1 cellular context compared by ENCODE assay signal in the genomic region with DNA sequence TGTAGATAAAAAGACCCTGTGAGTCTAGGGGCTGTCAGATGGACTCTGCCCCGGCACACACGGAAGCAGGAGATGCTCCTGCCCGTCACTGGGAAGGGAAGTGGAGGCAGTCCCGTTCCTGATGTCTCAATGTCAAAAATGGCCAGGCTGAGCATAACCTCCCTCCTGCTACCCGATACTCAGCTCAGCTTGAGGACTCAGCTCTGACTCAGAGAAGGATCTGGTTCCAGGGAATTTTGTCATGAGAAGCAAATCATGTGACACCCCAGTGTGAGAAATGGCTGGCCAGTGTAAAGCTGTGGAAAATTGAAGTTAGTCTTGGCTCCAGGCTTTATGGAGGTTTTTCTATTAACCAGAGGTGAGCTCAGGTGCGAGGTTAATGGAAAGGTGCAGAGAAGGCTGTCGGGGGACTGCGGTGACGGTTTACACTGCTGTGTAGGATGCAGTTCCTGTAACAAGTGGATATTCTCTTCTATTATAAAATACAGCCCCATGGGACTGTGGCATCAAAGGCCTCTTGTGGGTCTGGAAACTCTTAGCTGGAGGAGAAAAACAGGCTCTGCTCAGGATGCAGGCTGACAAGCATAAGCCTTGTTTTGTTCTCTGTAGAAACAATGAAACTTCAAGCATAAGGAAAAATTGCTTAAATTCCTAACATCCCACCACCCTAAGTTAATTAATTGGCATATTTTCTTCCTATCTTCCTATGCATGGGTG.
TF ChIP-seq lines count a peak whose summit lies in the region.

No MANE protein-coding gene starts in this region.

TF ChIP-seq in K562, 482 proteins besides CTCF, POLR2A, EP300 and RAD21 (continued from another document):
- TF ChIP-seq JUND (IDR thresholded peaks at IDR 0.05; ENCODE audit: borderline replicate concordance, low read depth, low read length) (0 out of 2 replicates have a peak, but pooled peaks have one; percentile 34), JUND (tag; IDR thresholded peaks at IDR 0.05; ENCODE audit: borderline replicate concordance, low read depth, low read length) (no peak), FOXK2 (conservative IDR thresholded peaks at IDR 0.05 in 1 of 2, IDR thresholded peaks at IDR 0.05 in 1 of 2; ENCODE audit: low read depth in 2 of 2) (0 out of 4 replicates have a peak, but pooled peaks of 1 of the 2 experiments have one; percentile 3), MTA1 (IDR thresholded peaks at IDR 0.05; ENCODE audit: borderline replicate concordance) (no peak), ZFP30 (CRISPR knock-in tag; IDR thresholded peaks at IDR 0.05; ENCODE audit: borderline replicate concordance) (no peak), FIP1L1 (IDR thresholded peaks at IDR 0.05; ENCODE audit: low read depth, low read length, poor library complexity, severe bottlenecking) (no peak), TAF1 (IDR thresholded peaks at IDR 0.05; ENCODE audit: control insufficient read depth, extremely low read depth, insufficient read depth, low read length, severe bottlenecking) (no peak), ZNF75A (CRISPR knock-in tag; IDR thresholded peaks at IDR 0.05) (no peak), RAD51 (IDR thresholded peaks at IDR 0.05; ENCODE audit: borderline replicate concordance, low read depth) (peak; percentile 67), L3MBTL2 (IDR thresholded peaks at IDR 0.05) (peak; percentile 57), NFRKB (IDR thresholded peaks at IDR 0.05; ENCODE audit: low read depth) (peak; percentile 53; the same call in 1 of the 2 replicates), FOSL1 (tag; conservative IDR thresholded peaks at IDR 0.05) (peak; percentile 81), RFX1 (IDR thresholded peaks at IDR 0.05) (no peak), TOE1 (IDR thresholded peaks at IDR 0.05; ENCODE audit: borderline replicate concordance) (peak; percentile 84; the same call in 1 of the 2 replicates), TOE1 (CRISPR knock-in tag; IDR thresholded peaks at IDR 0.05; ENCODE audit: borderline replicate concordance, low read depth) (no peak), TRIM24 (IDR thresholded peaks at IDR 0.05) (0 out of 4 replicates have a peak, but pooled peaks of 1 of the 2 experiments have one; percentile 8), YY1 (IDR thresholded peaks at IDR 0.05; ENCODE audit: borderline replicate concordance in 1 of 3, control insufficient read depth in 1 of 3, extremely low read depth in 1 of 3, insufficient read depth in 3 of 3, insufficient read length in 1 of 3, insufficient replicate concordance in 2 of 3, low read depth in 1 of 3, low read length in 2 of 3) (peak in 1 of 3 experiments; percentile 46)
- TF ChIP-seq, protein P1, sequence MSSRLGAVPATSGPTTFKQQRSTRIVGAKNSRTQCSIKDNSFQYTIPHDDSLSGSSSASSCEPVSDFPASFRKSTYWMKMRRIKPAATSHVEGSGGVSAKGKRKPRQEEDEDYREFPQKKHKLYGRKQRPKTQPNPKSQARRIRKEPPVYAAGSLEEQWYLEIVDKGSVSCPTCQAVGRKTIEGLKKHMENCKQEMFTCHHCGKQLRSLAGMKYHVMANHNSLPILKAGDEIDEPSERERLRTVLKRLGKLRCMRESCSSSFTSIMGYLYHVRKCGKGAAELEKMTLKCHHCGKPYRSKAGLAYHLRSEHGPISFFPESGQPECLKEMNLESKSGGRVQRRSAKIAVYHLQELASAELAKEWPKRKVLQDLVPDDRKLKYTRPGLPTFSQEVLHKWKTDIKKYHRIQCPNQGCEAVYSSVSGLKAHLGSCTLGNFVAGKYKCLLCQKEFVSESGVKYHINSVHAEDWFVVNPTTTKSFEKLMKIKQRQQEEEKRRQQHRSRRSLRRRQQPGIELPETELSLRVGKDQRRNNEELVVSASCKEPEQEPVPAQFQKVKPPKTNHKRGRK (tag; IDR thresholded peaks at IDR 0.05): no peak
- TF ChIP-seq, protein P2, sequence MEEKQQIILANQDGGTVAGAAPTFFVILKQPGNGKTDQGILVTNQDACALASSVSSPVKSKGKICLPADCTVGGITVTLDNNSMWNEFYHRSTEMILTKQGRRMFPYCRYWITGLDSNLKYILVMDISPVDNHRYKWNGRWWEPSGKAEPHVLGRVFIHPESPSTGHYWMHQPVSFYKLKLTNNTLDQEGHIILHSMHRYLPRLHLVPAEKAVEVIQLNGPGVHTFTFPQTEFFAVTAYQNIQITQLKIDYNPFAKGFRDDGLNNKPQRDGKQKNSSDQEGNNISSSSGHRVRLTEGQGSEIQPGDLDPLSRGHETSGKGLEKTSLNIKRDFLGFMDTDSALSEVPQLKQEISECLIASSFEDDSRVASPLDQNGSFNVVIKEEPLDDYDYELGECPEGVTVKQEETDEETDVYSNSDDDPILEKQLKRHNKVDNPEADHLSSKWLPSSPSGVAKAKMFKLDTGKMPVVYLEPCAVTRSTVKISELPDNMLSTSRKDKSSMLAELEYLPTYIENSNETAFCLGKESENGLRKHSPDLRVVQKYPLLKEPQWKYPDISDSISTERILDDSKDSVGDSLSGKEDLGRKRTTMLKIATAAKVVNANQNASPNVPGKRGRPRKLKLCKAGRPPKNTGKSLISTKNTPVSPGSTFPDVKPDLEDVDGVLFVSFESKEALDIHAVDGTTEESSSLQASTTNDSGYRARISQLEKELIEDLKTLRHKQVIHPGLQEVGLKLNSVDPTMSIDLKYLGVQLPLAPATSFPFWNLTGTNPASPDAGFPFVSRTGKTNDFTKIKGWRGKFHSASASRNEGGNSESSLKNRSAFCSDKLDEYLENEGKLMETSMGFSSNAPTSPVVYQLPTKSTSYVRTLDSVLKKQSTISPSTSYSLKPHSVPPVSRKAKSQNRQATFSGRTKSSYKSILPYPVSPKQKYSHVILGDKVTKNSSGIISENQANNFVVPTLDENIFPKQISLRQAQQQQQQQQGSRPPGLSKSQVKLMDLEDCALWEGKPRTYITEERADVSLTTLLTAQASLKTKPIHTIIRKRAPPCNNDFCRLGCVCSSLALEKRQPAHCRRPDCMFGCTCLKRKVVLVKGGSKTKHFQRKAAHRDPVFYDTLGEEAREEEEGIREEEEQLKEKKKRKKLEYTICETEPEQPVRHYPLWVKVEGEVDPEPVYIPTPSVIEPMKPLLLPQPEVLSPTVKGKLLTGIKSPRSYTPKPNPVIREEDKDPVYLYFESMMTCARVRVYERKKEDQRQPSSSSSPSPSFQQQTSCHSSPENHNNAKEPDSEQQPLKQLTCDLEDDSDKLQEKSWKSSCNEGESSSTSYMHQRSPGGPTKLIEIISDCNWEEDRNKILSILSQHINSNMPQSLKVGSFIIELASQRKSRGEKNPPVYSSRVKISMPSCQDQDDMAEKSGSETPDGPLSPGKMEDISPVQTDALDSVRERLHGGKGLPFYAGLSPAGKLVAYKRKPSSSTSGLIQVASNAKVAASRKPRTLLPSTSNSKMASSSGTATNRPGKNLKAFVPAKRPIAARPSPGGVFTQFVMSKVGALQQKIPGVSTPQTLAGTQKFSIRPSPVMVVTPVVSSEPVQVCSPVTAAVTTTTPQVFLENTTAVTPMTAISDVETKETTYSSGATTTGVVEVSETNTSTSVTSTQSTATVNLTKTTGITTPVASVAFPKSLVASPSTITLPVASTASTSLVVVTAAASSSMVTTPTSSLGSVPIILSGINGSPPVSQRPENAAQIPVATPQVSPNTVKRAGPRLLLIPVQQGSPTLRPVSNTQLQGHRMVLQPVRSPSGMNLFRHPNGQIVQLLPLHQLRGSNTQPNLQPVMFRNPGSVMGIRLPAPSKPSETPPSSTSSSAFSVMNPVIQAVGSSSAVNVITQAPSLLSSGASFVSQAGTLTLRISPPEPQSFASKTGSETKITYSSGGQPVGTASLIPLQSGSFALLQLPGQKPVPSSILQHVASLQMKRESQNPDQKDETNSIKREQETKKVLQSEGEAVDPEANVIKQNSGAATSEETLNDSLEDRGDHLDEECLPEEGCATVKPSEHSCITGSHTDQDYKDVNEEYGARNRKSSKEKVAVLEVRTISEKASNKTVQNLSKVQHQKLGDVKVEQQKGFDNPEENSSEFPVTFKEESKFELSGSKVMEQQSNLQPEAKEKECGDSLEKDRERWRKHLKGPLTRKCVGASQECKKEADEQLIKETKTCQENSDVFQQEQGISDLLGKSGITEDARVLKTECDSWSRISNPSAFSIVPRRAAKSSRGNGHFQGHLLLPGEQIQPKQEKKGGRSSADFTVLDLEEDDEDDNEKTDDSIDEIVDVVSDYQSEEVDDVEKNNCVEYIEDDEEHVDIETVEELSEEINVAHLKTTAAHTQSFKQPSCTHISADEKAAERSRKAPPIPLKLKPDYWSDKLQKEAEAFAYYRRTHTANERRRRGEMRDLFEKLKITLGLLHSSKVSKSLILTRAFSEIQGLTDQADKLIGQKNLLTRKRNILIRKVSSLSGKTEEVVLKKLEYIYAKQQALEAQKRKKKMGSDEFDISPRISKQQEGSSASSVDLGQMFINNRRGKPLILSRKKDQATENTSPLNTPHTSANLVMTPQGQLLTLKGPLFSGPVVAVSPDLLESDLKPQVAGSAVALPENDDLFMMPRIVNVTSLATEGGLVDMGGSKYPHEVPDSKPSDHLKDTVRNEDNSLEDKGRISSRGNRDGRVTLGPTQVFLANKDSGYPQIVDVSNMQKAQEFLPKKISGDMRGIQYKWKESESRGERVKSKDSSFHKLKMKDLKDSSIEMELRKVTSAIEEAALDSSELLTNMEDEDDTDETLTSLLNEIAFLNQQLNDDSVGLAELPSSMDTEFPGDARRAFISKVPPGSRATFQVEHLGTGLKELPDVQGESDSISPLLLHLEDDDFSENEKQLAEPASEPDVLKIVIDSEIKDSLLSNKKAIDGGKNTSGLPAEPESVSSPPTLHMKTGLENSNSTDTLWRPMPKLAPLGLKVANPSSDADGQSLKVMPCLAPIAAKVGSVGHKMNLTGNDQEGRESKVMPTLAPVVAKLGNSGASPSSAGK (IDR thresholded peaks at IDR 0.05): peak; percentile 26; the same call in 1 of the 2 replicates
- TF ChIP-seq, protein P3, sequence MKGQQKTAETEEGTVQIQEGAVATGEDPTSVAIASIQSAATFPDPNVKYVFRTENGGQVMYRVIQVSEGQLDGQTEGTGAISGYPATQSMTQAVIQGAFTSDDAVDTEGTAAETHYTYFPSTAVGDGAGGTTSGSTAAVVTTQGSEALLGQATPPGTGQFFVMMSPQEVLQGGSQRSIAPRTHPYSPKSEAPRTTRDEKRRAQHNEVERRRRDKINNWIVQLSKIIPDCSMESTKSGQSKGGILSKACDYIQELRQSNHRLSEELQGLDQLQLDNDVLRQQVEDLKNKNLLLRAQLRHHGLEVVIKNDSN (CRISPR knock-in tag; IDR thresholded peaks at IDR 0.05): peak; percentile 38; the same call in 1 of the 2 replicates
- TF ChIP-seq, protein P4, sequence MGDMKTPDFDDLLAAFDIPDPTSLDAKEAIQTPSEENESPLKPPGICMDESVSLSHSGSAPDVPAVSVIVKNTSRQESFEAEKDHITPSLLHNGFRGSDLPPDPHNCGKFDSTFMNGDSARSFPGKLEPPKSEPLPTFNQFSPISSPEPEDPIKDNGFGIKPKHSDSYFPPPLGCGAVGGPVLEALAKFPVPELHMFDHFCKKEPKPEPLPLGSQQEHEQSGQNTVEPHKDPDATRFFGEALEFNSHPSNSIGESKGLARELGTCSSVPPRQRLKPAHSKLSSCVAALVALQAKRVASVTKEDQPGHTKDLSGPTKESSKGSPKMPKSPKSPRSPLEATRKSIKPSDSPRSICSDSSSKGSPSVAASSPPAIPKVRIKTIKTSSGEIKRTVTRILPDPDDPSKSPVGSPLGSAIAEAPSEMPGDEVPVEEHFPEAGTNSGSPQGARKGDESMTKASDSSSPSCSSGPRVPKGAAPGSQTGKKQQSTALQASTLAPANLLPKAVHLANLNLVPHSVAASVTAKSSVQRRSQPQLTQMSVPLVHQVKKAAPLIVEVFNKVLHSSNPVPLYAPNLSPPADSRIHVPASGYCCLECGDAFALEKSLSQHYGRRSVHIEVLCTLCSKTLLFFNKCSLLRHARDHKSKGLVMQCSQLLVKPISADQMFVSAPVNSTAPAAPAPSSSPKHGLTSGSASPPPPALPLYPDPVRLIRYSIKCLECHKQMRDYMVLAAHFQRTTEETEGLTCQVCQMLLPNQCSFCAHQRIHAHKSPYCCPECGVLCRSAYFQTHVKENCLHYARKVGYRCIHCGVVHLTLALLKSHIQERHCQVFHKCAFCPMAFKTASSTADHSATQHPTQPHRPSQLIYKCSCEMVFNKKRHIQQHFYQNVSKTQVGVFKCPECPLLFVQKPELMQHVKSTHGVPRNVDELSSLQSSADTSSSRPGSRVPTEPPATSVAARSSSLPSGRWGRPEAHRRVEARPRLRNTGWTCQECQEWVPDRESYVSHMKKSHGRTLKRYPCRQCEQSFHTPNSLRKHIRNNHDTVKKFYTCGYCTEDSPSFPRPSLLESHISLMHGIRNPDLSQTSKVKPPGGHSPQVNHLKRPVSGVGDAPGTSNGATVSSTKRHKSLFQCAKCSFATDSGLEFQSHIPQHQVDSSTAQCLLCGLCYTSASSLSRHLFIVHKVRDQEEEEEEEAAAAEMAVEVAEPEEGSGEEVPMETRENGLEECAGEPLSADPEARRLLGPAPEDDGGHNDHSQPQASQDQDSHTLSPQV (IDR thresholded peaks at IDR 0.05): 0 out of 2 replicates have a peak, but pooled peaks have one; percentile 36
